In the genomic region with DNA sequence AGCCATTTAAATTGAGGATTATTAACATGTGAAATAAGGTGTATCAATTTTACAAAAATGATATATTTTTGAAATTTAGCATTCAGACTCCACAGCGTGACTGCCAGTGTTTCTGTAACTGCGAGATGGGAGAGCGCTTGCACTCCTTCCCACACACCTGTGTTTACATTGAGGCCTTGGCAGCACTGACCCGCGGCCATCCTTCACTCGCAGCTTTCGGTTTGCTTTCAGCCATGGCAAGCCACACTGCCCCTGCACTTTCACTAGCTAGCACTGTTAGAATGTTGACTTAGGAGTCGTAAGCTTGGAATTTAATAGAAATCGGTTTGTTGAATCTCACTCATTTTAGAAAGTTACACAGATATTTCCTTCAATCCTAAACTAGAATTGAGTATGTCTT, we compare ENCODE assay signal across 1 cellular context.
A peak's percentile ranks its signal among the peaks of the same experiment; 100 is the strongest.
TF ChIP-seq lines count a peak whose summit lies in the region.

No MANE protein-coding gene starts in this region.

TF ChIP-seq in H1, 55 proteins besides CTCF, POLR2A, EP300 and RAD21 (continued from another document):
- no peak for TF ChIP-seq EGR1 (IDR thresholded peaks at IDR 0.05; ENCODE audit: borderline replicate concordance, low read depth, low read length)
- TF ChIP-seq RNF2 (IDR thresholded peaks at IDR 0.05; ENCODE audit: borderline replicate concordance, low read depth, low read length, missing control alignments, poor library complexity, severe bottlenecking): no peak
- TF ChIP-seq MAX (IDR thresholded peaks at IDR 0.05): peak; percentile 18; the same call in 1 of the 2 replicates
- TF ChIP-seq SP2 (IDR thresholded peaks at IDR 0.05; ENCODE audit: low read length): no peak
- TF ChIP-seq CHD2 (IDR thresholded peaks at IDR 0.05; ENCODE audit: low read length): no peak
- TF ChIP-seq KDM1A (IDR thresholded peaks at IDR 0.05; ENCODE audit: borderline replicate concordance, low read length): no peak
- no peak for TF ChIP-seq TAF1 (IDR thresholded peaks at IDR 0.05; ENCODE audit: low read depth, low read length)
- TF ChIP-seq ASH2L (IDR thresholded peaks at IDR 0.05; ENCODE audit: low read length): peak; percentile 44
- peak; percentile 77 for TF ChIP-seq YY1 (IDR thresholded peaks at IDR 0.05; ENCODE audit: low read depth, low read length)
- TF ChIP-seq SIX5 (IDR thresholded peaks at IDR 0.05; ENCODE audit: low read depth, low read length): no peak
- TF ChIP-seq KDM4A (IDR thresholded peaks at IDR 0.05; ENCODE audit: low read depth, low read length, severe bottlenecking): no peak
- no peak for TF ChIP-seq BRCA1 (IDR thresholded peaks at IDR 0.05; ENCODE audit: low read depth, low read length)
- peak; percentile 61; the same call in 1 of the 2 replicates for TF ChIP-seq TCF12 (IDR thresholded peaks at IDR 0.05; ENCODE audit: low read depth, low read length)
TF ChIP-seq in H1: peak in this region for 4.
